Comparison of ENCODE assay signal across 17 cellular contexts in the genomic region with DNA sequence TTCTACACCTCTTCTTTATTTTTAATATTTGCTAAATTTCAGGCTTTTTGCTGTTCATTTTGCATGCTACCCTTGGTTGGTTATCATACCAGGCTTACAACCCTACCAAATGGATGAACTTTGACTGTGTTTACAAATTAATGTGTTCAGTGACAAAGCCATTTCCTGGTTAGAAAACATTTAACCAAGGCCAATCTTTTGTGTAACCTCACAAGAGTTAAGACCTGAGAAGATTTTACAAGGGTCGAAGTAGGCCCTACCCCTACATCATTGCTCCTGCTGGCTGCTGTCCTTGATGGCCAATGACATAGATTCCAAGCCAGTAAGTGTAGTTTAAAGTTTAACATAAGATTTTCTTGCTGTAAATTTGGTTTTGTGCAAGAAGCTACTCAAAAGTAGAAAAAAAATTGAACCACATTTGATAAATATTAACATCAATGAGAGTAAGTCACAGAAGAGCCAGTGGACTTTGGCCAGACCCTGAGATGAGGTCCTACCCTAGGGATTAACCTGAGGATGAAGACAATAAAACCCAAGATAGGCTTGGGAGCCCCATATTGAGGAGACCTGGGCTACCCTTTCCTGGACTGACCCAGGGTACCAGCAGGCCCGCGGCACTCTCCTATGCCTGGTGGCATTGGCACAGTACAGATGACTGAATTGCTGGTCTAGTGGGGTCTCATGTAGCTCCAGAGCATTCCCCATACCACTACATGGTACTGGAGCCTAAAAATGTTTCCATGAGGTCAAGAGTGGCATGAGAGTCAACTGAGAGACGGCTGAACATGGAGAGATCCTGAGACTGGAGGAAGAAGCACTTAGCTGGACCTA. TPM values are rescaled to one million over a fixed set of nuclear protein-coding genes. Genes with fewer than 3 reads are reported as not detected.
DNase-seq lines count a peak whose midpoint lies in the region; ATAC-seq and TF ChIP-seq lines count a peak whose summit lies in the region.
"Had no signal": no experiment of that assay in that cellular context is flagged by ENCODE, and none has a peak within 500 bp of the region (broad histone marks: within the 10 kb centered on the region; RNA-seq: fewer than 3 reads in every experiment).

No MANE protein-coding gene starts in this region.

- DNase-seq in renal cortical epithelial cell (ENCODE audit: low read depth) = peak; percentile 81
- DNase-seq in HFFc6 = no peak
- DNase-seq in activated gamma-delta T cell treated with Interleukin-2 at 50 U/mL for 16 hours = no peak
- DNase-seq in activated effector memory CD4-positive, alpha-beta T cell treated with anti-CD3 and anti-CD28 coated beads, Interleukin-2, amount 50 U/mL, for 16 hours = no peak
- DNase-seq: activated CD4-positive, CD25-positive, alpha-beta regulatory T cell; DMS 273 treated with DMSO at 0.1 percent for 48 hours; erythroblast; MM.1S; NCI-H2107 had no signal

- H3K4me1 Mint-ChIP-seq in HFFc6 (ENCODE audit: low read depth) = peaks cover 7% of the 10 kb centered on the region; the same call in 1 of the 2 replicates
- H3K4me1 Mint-ChIP-seq: B cell had no signal

- H3K9me3 Mint-ChIP-seq in HFFc6 = no peaks in the 10 kb centered on the region

- TF ChIP-seq CTCF in HFFc6 (IDR thresholded peaks at IDR 0.05) = no peak

- peak; percentile 91 for ATAC-seq in GM18909 (IDR thresholded peaks at IDR 0.05; ENCODE audit: poor library complexity, unreplicated experiment)
- ATAC-seq in HG02678 (IDR thresholded peaks at IDR 0.05; ENCODE audit: unreplicated experiment) = peak; percentile 78
- ATAC-seq in HG03457 (IDR thresholded peaks at IDR 0.05; ENCODE audit: unreplicated experiment) = peak; percentile 76
- no peak for ATAC-seq in GM21717 (IDR thresholded peaks at IDR 0.05; ENCODE audit: unreplicated experiment)

- H3K4me3 Mint-ChIP-seq in HFFc6 = no peak overlapping the region
- H3K4me3 Mint-ChIP-seq: B cell; T-helper 1 cell treated with Interleukin-12 subunit alpha and Interleukin-12 subunit beta and Interleukin-4 antibody, amounts not matched to agents 30 μg/mL and 1 μg/mL, for 36 hours; type B pancreatic cell had no signal

- no peak overlapping the region for H3K27ac Mint-ChIP-seq in HFFc6
- H3K27ac Mint-ChIP-seq: B cell; T-helper 1 cell treated with Interleukin-12 subunit alpha and Interleukin-12 subunit beta and Interleukin-4 antibody, amounts not matched to agents 30 μg/mL and 1 μg/mL, for 36 hours; type B pancreatic cell had no signal

- H3K36me3 Mint-ChIP-seq in HFFc6 (ENCODE audit: low read depth) = peaks cover 4% of the 10 kb centered on the region; the same call in 1 of the 2 replicates

- H3K27me3 Mint-ChIP-seq in HFFc6 (ENCODE audit: insufficient read depth) = no peaks in the 10 kb centered on the region; the same call in 1 of the 2 replicates
- H3K27me3 Mint-ChIP-seq: B cell, type B pancreatic cell had no signal

RNA-seq across cellular contexts. Expression of gene C1QTNF3, which starts 8.3 kb away (rescaled TPM):
- 3.1 TPM in 1 of 2 replicates, not detected in the other for total RNA-seq in renal cortical epithelial cell
- total RNA-seq in HFFc6 (2021; fragmentation: NEBNext Ultra II Directional; extraction: Animal tissue kit (Norgen Biotek cat#: 25700)) = under 1 TPM; 0.40 to 0.62 (median 0.50) TPM

RNA-seq across cellular contexts. Expression of gene AMACR, which starts 26.9 kb away (rescaled TPM):
- total RNA-seq in renal cortical epithelial cell = 15.1 and 33.6 TPM in 2 replicates
- total RNA-seq in HFFc6 (2021; fragmentation: NEBNext Ultra II Directional; extraction: Animal tissue kit (Norgen Biotek cat#: 25700)) = 10 to 100 TPM in 1 of 6 experiments, 1 to 10 TPM in 5; 8.1 to 16.8 (median 8.9) TPM

RNA-seq across cellular contexts. Expression of gene SLC45A2, which starts 50.2 kb away (rescaled TPM):
- not detected in 2 replicates for total RNA-seq in renal cortical epithelial cell
- total RNA-seq in HFFc6 (2021; fragmentation: NEBNext Ultra II Directional; extraction: Animal tissue kit (Norgen Biotek cat#: 25700)) = not detected
- total RNA-seq: B cell, H4 had no signal
